In the genomic region with DNA sequence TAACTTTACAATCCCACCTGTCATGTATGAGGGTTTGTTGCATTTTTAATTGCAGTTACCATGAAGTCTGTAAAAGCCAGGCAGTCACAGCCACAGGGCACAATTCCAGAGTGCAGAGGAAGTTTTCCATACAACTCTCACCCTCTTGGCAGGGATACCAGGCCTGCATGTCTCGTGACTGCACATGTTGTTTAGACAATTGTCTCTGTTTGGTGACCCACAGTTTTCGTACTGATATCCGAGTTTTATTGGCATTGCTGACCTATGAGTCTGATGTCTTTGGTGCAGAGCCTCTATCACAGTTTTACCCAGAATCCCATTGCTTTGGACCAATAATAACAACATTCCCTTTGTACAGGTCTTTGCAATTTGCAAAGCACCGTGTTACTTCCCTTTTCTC, we compare ENCODE assay signal across 17 cellular contexts. TPM values are rescaled to one million over a fixed set of nuclear protein-coding genes. Genes with fewer than 3 reads are reported as not detected.
A peak's percentile ranks its signal among the peaks of the same experiment; 100 is the strongest.
DNase-seq lines count a peak whose midpoint lies in the region; ATAC-seq and TF ChIP-seq lines count a peak whose summit lies in the region.
"Had no signal": no experiment of that assay in that cellular context is flagged by ENCODE, and none has a peak within 500 bp of the region (broad histone marks: within the 10 kb centered on the region; RNA-seq: fewer than 3 reads in every experiment).

No MANE protein-coding gene starts in this region.

- no peak overlapping the region for H3K4me3 ChIP-seq in sigmoid colon

- H3K9me3 ChIP-seq in sigmoid colon = no peaks in the 10 kb centered on the region
- H3K9me3 ChIP-seq: BE2C had no signal

- H3K36me3 ChIP-seq in sigmoid colon = no peaks in the 10 kb centered on the region
- H3K36me3 ChIP-seq: BE2C had no signal

- no peak for TF ChIP-seq CTCF in sigmoid colon (IDR thresholded peaks at IDR 0.05)

- intact Hi-C loops in left cardiac atrium (cut with DNase I) (no loop called here), sigmoid colon (cut with DNase I) (no loop called here)

- TF ChIP-seq POLR2A in sigmoid colon (IDR thresholded peaks at IDR 0.05) = no peak

- peak overlapping the region in 3 of 4 donors; percentile 25 to 61 (median 56) for H3K27ac ChIP-seq in sigmoid colon
- H3K27ac ChIP-seq: HL-60 had no signal

- peaks cover 0 to 18% (median 15%) of the 10 kb centered on the region in 4 donors for H3K4me1 ChIP-seq in sigmoid colon

- TF ChIP-seq EP300 in sigmoid colon (IDR thresholded peaks at IDR 0.05) = peak in 1 of 4 donors; percentile 60

- WGBS in sigmoid colon, 2 donors = 9 to 54% methylated on average over 4 of the region's 4 CpGs

- no peaks in the 10 kb centered on the region for H3K27me3 ChIP-seq in sigmoid colon
- H3K27me3 ChIP-seq: BE2C had no signal

- DNase-seq in H4 (ENCODE audit: low spot score) = peak; percentile 28
- DNase-seq in T1000 (lab: John Stamatoyannopoulos, UW) = peak; percentile 44
- DNase-seq in left cardiac atrium = no peak
- peak; percentile 81 for DNase-seq in sigmoid colon
- DNase-seq in DMS79 treated with DMSO at 0.1 percent for 48 hours (lab: John Stamatoyannopoulos, UW) = no peak
- DNase-seq in activated naive CD4-positive, alpha-beta T cell treated with anti-CD3 and anti-CD28 coated beads, Interleukin-2, amount 50 U/mL, for 16 hours = no peak
- DNase-seq: activated CD8-positive, alpha-beta T cell treated with anti-CD3 and anti-CD28 coated beads for 36 hours; BE2C; DMS 273 treated with DMSO at 0.1 percent for 48 hours; glutamatergic neuron; NCI-H146; NCI-H345; OCI-M1; stimulated activated CD4-positive, alpha-beta T cell treated with anti-CD3 and anti-CD28 coated beads, Interleukin-15, amount 100 ng/mL, for 24 hours had no signal

- peak; percentile 26 to 57 for ATAC-seq in left cardiac atrium
- no peak for ATAC-seq in GM21737 (IDR thresholded peaks at IDR 0.05; ENCODE audit: unreplicated experiment)
- no peak for ATAC-seq in GM21576 (IDR thresholded peaks at IDR 0.05; ENCODE audit: unreplicated experiment)
- ATAC-seq: activated CD8-positive, alpha-beta T cell treated with anti-CD3 and anti-CD28 coated beads for 36 hours had no signal

RNA-seq across cellular contexts. Expression of a gene that starts 24.9 kb away (rescaled TPM):
- total RNA-seq in H4 (2014; rRNA removed; shearing (Covaris generic)) = 1.5 and 5.1 TPM in 2 replicates
- total RNA-seq in left cardiac atrium = 100 to 1,000 TPM; 429 to 452 TPM
- 10 to 100 TPM; 31.4 to 55.6 (median 47.1) TPM for total RNA-seq in sigmoid colon
- polyA plus RNA-seq in sigmoid colon = 10 to 100 TPM in 2 of 3 donors, 1 to 10 TPM in 1; 7.2 to 48.3 (median 31.8) TPM
- total RNA-seq: activated CD8-positive, alpha-beta T cell treated with anti-CD3 and anti-CD28 coated beads for 36 hours had no signal

Comparison
In these comparisons a context has a peak if more than half of its experiments do, and no peak if none do; other contexts are left out.
1. DNase-seq: peak in H4 (single experiment), T1000 (single experiment) and sigmoid colon (single experiment); none in left cardiac atrium (single experiment), DMS79 treated with DMSO at 0.1 percent for 48 hours (single experiment) and activated naive CD4-positive, alpha-beta T cell treated with anti-CD3 and anti-CD28 coated beads, Interleukin-2, amount 50 U/mL, for 16 hours (single experiment).
2. ATAC-seq: peak in left cardiac atrium (2 of 2); none in GM21737 (single experiment) and GM21576 (single experiment).